1 cellular context compared by ENCODE assay signal in the genomic region with DNA sequence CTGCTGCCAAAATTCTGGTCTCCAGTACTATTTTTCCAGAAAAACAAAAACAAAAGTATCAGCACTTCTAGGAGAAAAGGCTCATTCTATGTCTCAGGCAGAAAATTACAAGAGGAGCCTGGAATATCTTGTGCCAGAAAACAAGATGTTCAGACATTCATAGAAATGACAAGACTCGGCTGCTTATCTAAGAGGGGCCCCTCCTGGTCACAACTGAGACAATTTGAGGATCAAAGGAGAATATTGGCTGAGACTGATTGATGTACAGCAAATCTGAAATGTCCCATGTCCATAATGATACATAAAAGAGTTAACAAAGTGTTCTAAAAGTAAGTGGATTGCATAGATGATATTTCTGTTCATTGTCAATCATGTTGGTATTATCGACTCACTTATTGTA.
TF ChIP-seq lines count a peak whose summit lies in the region.

No MANE protein-coding gene starts in this region.

TF ChIP-seq in K562, 482 proteins besides CTCF, POLR2A, EP300 and RAD21:
- TF ChIP-seq, protein P1, sequence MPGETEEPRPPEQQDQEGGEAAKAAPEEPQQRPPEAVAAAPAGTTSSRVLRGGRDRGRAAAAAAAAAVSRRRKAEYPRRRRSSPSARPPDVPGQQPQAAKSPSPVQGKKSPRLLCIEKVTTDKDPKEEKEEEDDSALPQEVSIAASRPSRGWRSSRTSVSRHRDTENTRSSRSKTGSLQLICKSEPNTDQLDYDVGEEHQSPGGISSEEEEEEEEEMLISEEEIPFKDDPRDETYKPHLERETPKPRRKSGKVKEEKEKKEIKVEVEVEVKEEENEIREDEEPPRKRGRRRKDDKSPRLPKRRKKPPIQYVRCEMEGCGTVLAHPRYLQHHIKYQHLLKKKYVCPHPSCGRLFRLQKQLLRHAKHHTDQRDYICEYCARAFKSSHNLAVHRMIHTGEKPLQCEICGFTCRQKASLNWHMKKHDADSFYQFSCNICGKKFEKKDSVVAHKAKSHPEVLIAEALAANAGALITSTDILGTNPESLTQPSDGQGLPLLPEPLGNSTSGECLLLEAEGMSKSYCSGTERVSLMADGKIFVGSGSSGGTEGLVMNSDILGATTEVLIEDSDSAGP (CRISPR knock-in tag; IDR thresholded peaks at IDR 0.05), result no peak
- TF ChIP-seq HNRNPK (IDR thresholded peaks at IDR 0.05; ENCODE audit: low read depth, low read length, poor library complexity, severe bottlenecking) (no peak), JUN (IDR thresholded peaks at IDR 0.05; ENCODE audit: borderline replicate concordance, low read depth, low read length) (no peak), JUN (CRISPR knock-in tag; IDR thresholded peaks at IDR 0.05; ENCODE audit: borderline replicate concordance) (no peak), POLR2AphosphoS2 (IDR thresholded peaks at IDR 0.05; ENCODE audit: low read length) (no peak), RB1 (IDR thresholded peaks at IDR 0.05; ENCODE audit: low read depth) (no peak), ZFPM2 (CRISPR knock-in tag; IDR thresholded peaks at IDR 0.05) (no peak), HDAC3 (IDR thresholded peaks at IDR 0.05; ENCODE audit: borderline replicate concordance, partially characterized antibody) (no peak), CBFA2T3 (IDR thresholded peaks at IDR 0.05) (no peak), POLR2AphosphoS5 (IDR thresholded peaks at IDR 0.05; ENCODE audit: control insufficient read depth, insufficient read depth, low read depth, low read length) (no peak)
- TF ChIP-seq, protein P2, sequence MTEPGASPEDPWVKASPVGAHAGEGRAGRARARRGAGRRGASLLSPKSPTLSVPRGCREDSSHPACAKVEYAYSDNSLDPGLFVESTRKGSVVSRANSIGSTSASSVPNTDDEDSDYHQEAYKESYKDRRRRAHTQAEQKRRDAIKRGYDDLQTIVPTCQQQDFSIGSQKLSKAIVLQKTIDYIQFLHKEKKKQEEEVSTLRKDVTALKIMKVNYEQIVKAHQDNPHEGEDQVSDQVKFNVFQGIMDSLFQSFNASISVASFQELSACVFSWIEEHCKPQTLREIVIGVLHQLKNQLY (CRISPR knock-in tag; conservative IDR thresholded peaks at IDR 0.05), result no peak
- TF ChIP-seq, protein P3, sequence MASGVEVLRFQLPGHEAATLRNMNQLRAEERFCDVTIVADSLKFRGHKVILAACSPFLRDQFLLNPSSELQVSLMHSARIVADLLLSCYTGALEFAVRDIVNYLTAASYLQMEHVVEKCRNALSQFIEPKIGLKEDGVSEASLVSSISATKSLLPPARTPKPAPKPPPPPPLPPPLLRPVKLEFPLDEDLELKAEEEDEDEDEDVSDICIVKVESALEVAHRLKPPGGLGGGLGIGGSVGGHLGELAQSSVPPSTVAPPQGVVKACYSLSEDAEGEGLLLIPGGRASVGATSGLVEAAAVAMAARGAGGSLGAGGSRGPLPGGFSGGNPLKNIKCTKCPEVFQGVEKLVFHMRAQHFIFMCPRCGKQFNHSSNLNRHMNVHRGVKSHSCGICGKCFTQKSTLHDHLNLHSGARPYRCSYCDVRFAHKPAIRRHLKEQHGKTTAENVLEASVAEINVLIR (CRISPR knock-in tag; IDR thresholded peaks at IDR 0.05), result no peak
- TF ChIP-seq, protein P4, sequence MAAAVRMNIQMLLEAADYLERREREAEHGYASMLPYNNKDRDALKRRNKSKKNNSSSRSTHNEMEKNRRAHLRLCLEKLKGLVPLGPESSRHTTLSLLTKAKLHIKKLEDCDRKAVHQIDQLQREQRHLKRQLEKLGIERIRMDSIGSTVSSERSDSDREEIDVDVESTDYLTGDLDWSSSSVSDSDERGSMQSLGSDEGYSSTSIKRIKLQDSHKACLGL (CRISPR knock-in tag; IDR thresholded peaks at IDR 0.05; ENCODE audit: borderline replicate concordance, poor library complexity, severe bottlenecking), result no peak
- TF ChIP-seq, protein P5, sequence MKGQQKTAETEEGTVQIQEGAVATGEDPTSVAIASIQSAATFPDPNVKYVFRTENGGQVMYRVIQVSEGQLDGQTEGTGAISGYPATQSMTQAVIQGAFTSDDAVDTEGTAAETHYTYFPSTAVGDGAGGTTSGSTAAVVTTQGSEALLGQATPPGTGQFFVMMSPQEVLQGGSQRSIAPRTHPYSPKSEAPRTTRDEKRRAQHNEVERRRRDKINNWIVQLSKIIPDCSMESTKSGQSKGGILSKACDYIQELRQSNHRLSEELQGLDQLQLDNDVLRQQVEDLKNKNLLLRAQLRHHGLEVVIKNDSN (CRISPR knock-in tag; IDR thresholded peaks at IDR 0.05), result no peak
- TF ChIP-seq, protein P6, sequence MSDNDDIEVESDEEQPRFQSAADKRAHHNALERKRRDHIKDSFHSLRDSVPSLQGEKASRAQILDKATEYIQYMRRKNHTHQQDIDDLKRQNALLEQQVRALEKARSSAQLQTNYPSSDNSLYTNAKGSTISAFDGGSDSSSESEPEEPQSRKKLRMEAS (CRISPR knock-in tag; IDR thresholded peaks at IDR 0.05), result no peak
- TF ChIP-seq, protein P7, sequence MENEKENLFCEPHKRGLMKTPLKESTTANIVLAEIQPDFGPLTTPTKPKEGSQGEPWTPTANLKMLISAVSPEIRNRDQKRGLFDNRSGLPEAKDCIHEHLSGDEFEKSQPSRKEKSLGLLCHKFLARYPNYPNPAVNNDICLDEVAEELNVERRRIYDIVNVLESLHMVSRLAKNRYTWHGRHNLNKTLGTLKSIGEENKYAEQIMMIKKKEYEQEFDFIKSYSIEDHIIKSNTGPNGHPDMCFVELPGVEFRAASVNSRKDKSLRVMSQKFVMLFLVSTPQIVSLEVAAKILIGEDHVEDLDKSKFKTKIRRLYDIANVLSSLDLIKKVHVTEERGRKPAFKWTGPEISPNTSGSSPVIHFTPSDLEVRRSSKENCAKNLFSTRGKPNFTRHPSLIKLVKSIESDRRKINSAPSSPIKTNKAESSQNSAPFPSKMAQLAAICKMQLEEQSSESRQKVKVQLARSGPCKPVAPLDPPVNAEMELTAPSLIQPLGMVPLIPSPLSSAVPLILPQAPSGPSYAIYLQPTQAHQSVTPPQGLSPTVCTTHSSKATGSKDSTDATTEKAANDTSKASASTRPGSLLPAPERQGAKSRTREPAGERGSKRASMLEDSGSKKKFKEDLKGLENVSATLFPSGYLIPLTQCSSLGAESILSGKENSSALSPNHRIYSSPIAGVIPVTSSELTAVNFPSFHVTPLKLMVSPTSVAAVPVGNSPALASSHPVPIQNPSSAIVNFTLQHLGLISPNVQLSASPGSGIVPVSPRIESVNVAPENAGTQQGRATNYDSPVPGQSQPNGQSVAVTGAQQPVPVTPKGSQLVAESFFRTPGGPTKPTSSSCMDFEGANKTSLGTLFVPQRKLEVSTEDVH (IDR thresholded peaks at IDR 0.05; ENCODE audit: low read depth, partially characterized antibody), result no peak
